In genomic region chr7:30911561-30911969, GRCh38 we compare ENCODE assay signal across 11 cellular contexts. TPM values are rescaled to one million over a fixed set of nuclear protein-coding genes. Genes with fewer than 3 reads are reported as not detected.
DNase-seq lines count a peak whose midpoint lies in the region; ATAC-seq, FAIRE-seq and TF ChIP-seq lines count a peak whose summit lies in the region.
"Had no signal": no experiment of that assay in that cellular context is flagged by ENCODE, and none has a peak within 500 bp of the region (broad histone marks: within the 10 kb centered on the region; RNA-seq: fewer than 3 reads in every experiment).

Gene AQP1, plus strand, starts transcription at chr7:30911853. Its CDS starts 57 bp downstream, at chr7:30911910.

- no peak for TF ChIP-seq CTCF in WERI-Rb-1 (IDR thresholded peaks at IDR 0.05; ENCODE audit: low read depth, low read length)
- no peak for TF ChIP-seq CTCF in pancreas (IDR thresholded peaks at IDR 0.05)

- peak within 1 kb of the TSS; percentile 67 for H3K27ac ChIP-seq in WERI-Rb-1
- peak within 1 kb of the TSS; percentile 39 to 63 (median 62) for H3K27ac ChIP-seq in pancreas
- H3K27ac ChIP-seq: SJSA1 had no signal

- H3K27me3 ChIP-seq in WERI-Rb-1 (ENCODE audit: insufficient read depth, low read depth, severe bottlenecking) = no peaks in the 10 kb centered on the region
- no peaks in the 10 kb centered on the region for H3K27me3 ChIP-seq in pancreas
- H3K27me3 ChIP-seq: SJSA1 had no signal

- peaks cover 9 to 45% (median 31%) of the 10 kb centered on the region in 3 donors for H3K4me1 ChIP-seq in pancreas

- intact Hi-C loops in Right ventricle myocardium superior (cut with DNase I) (no loop called here), pancreas (cut with DNase I) (loop anchor here in 1 of 3 donors (10.0 kb wide), 1 partner anchor 107 kb away; no protein-coding TSS in a partner anchor)

- H3K9me3 ChIP-seq in WERI-Rb-1 (ENCODE audit: severe bottlenecking) (no peaks in the 10 kb centered on the region), pancreas (no peaks in the 10 kb centered on the region)
- H3K9me3 ChIP-seq: SJSA1 had no signal

- ATAC-seq in Right ventricle myocardium superior (ENCODE audit: poor library complexity) (peak; percentile 73), pancreas (peak; percentile 48 to 61 (median 59)), GM18861 (IDR thresholded peaks at IDR 0.05; ENCODE audit: unreplicated experiment) (no peak)
- ATAC-seq: activated CD8-positive, alpha-beta memory T cell treated with anti-CD3 and anti-CD28 coated beads, Interleukin-2, amount 10 ng/mL, durations not matched to agents 7 days and 5 days had no signal

- 36 to 45% methylated on average over 11 to 12 of the region's 12 CpGs for WGBS in pancreas, 2 donors

- H3K4me3 ChIP-seq in WERI-Rb-1 (ENCODE audit: low read depth, low read length) = no peak within 1 kb of the TSS
- peak within 1 kb of the TSS; percentile 13 to 47 (median 36) for H3K4me3 ChIP-seq in pancreas
- H3K4me3 ChIP-seq: SJSA1 had no signal

- DNase-seq in A172 (ENCODE audit: low spot score) (peak; percentile 82), WERI-Rb-1 (peak; percentile 85), Right ventricle myocardium superior (peak; percentile 90), pancreas (peak; percentile 68 to 94 (median 82)), T-helper 2 cell (no peak), superior temporal gyrus (ENCODE audit: extremely low spot score) (no peak)
- DNase-seq in activated CD4-positive, alpha-beta T cell treated with anti-CD3 and anti-CD28 coated beads for 4 hours = no peak
- DNase-seq: activated CD8-positive, alpha-beta memory T cell treated with anti-CD3 and anti-CD28 coated beads, Interleukin-2, amount 10 ng/mL, durations not matched to agents 7 days and 5 days; nephron progenitor cell had no signal

- FAIRE-seq in pancreas (lab: Jason Lieb, UNC) = no peak

- H3K36me3 ChIP-seq in WERI-Rb-1 (no peaks in the 10 kb centered on the region), pancreas (no peaks in the 10 kb centered on the region)
- H3K36me3 ChIP-seq: SJSA1 had no signal

RNA-seq across cellular contexts. Expression of gene AQP1, which starts in this region (rescaled TPM):
- total RNA-seq in A172 (2014; rRNA removed; shearing (Covaris generic)) = 25.1 and 25.9 TPM in 2 replicates
- 236 TPM for total RNA-seq in Right ventricle myocardium superior
- 100 to 1,000 TPM; 146 to 273 (median 196) TPM for total RNA-seq in pancreas
- polyA plus RNA-seq in pancreas = 100 to 1,000 TPM; 301 to 450 TPM

Comparison
In these comparisons a context has a peak if more than half of its experiments do, and no peak if none do; other contexts are left out.
1. DNase-seq: peak in A172 (single experiment), WERI-Rb-1 (single experiment), Right ventricle myocardium superior (single experiment) and pancreas (6 of 6); none in T-helper 2 cell (0 of 5), activated CD4-positive, alpha-beta T cell treated with anti-CD3 and anti-CD28 coated beads for 4 hours (0 of 2) and superior temporal gyrus (single experiment).